8 cellular contexts compared by ENCODE assay signal in genomic region chr10:110498087-110498981, GRCh38. TPM values are rescaled to one million over a fixed set of nuclear protein-coding genes. Genes with fewer than 3 reads are reported as not detected.
DNase-seq lines count a peak whose midpoint lies in the region; ATAC-seq and TF ChIP-seq lines count a peak whose summit lies in the region.

No MANE protein-coding gene starts in this region.

- no peak for TF ChIP-seq POLR2A in gastrocnemius medialis (IDR thresholded peaks at IDR 0.05)

- peak in 1 of 5 experiments; percentile 2 for TF ChIP-seq CTCF in gastrocnemius medialis (IDR thresholded peaks at IDR 0.05 in 4 of 5, conservative IDR thresholded peaks at IDR 0.05 in 1 of 5)

- H3K27me3 ChIP-seq in SJCRH30 (no peaks in the 10 kb centered on the region), right cardiac atrium (ENCODE audit: control insufficient read depth, insufficient read depth) (no peaks in the 10 kb centered on the region), gastrocnemius medialis (peaks cover 8 to 12% (median 8%) of the 10 kb centered on the region in 3 donors)

- intact Hi-C loops in right cardiac atrium (cut with DNase I) = no loop called here
- intact Hi-C loops in gastrocnemius medialis (cut with DNase I; ENCODE audit: low total_unique reads) = loop anchor here (5.0 kb wide), 2 partner anchors 191 to 291 kb away; partner anchors contain the start of gene MXI1

- peaks cover 13% of the 10 kb centered on the region for H3K36me3 Mint-ChIP-seq in activated naive CD8-positive, alpha-beta T cell

- H3K4me1 ChIP-seq in SJCRH30 (peaks cover 38% of the 10 kb centered on the region), right cardiac atrium (ENCODE audit: control insufficient read depth, insufficient read depth, low read length) (peaks cover 21% of the 10 kb centered on the region), gastrocnemius medialis (peaks cover 8 to 22% of the 10 kb centered on the region in 2 donors)

- H3K9me3 ChIP-seq in SJCRH30 (replicated peaks) (no peaks in the 10 kb centered on the region), right cardiac atrium (ENCODE audit: control insufficient read depth, low read length) (no peaks in the 10 kb centered on the region), gastrocnemius medialis (no peaks in the 10 kb centered on the region)

- DNase-seq in ACHN (peak; percentile 52), SJCRH30 (peak; percentile 59 to 64), right cardiac atrium (peak; percentile 69 to 83 (median 83)), gastrocnemius medialis (no peak), cortex of kidney (lab: John Stamatoyannopoulos, UW) (no peak)

- H3K4me3 ChIP-seq in SJCRH30 = peak overlapping the region; percentile 97
- peak overlapping the region; percentile 67 for H3K4me3 ChIP-seq in right cardiac atrium (ENCODE audit: low read length)
- peak overlapping the region; percentile 47 to 89 (median 77) for H3K4me3 ChIP-seq in gastrocnemius medialis

- H3K4me3 Mint-ChIP-seq in activated naive CD8-positive, alpha-beta T cell = peak overlapping the region; percentile 95

- no peaks in the 10 kb centered on the region for H3K27me3 Mint-ChIP-seq in activated naive CD8-positive, alpha-beta T cell

- WGBS in right cardiac atrium = 3% methylated on average over 107 of the region's 107 CpGs

- peak; percentile 14 for ATAC-seq in GM18867 (IDR thresholded peaks at IDR 0.05; ENCODE audit: unreplicated experiment)
- peak; percentile 3 for ATAC-seq in HG03108 (IDR thresholded peaks at IDR 0.05; ENCODE audit: unreplicated experiment)
- ATAC-seq in right cardiac atrium = no peak
- peak; percentile 24 to 54 for ATAC-seq in gastrocnemius medialis

- H3K27ac Mint-ChIP-seq in activated naive CD8-positive, alpha-beta T cell = peak overlapping the region; percentile 82

- H3K27ac ChIP-seq in SJCRH30 = no peak overlapping the region
- H3K27ac ChIP-seq in right cardiac atrium (ENCODE audit: low read length) = peak overlapping the region; percentile 73
- peak overlapping the region in 3 of 4 donors; percentile 67 to 81 (median 81) for H3K27ac ChIP-seq in gastrocnemius medialis

- in situ Hi-C loops in ACHN (cut with HindIII; ENCODE audit: low pct_ligation_motif_present, low pct_unique_long_range_greater_than_20kb, low sequenced_read_pairs) (no loop called here), gastrocnemius medialis (cut with MboI; ENCODE audit: low sequenced_read_pairs in 4 of 4) (no loop called here)

- H3K36me3 ChIP-seq in SJCRH30 (no peaks in the 10 kb centered on the region), gastrocnemius medialis (no peaks in the 10 kb centered on the region)

- no peaks in the 10 kb centered on the region for H3K9me3 Mint-ChIP-seq in activated naive CD8-positive, alpha-beta T cell (ENCODE audit: low read depth)

- H3K4me1 Mint-ChIP-seq in activated naive CD8-positive, alpha-beta T cell (ENCODE audit: low read depth) = peaks cover 63% of the 10 kb centered on the region

RNA-seq across cellular contexts. Expression of gene DUSP5, which starts 0.6 kb away (rescaled TPM):
- 5.3 and 6.0 TPM in 2 replicates for total RNA-seq in SJCRH30 (2014; rRNA removed; shearing (Covaris generic))
- total RNA-seq in right cardiac atrium (10 to 100 TPM in 3 of 4 donors, 1 to 10 TPM in 1; 9.8 to 25.6 (median 18.7) TPM), gastrocnemius medialis (1 to 10 TPM in 2 of 4 donors, under 1 TPM in 1, not detected in 1; 0.75 to 2.8 (median 2.5) TPM)
- 16.8 TPM for polyA plus RNA-seq in right cardiac atrium

Comparison
In these comparisons a context has a peak if more than half of its experiments do, and no peak if none do; other contexts are left out.
1. DNase-seq: peak in ACHN (single experiment), SJCRH30 (2 of 2) and right cardiac atrium (3 of 3); none in gastrocnemius medialis (0 of 2) and cortex of kidney (single experiment).
2. ATAC-seq: peak in GM18867 (single experiment), HG03108 (single experiment) and gastrocnemius medialis (2 of 2); none in right cardiac atrium (0 of 2).
3. Peak in every context shown above with its lines, with median percentiles within 50 percentile points of each other: H3K4me3 ChIP-seq.